Comparison of ENCODE assay signal across 20 cellular contexts in genomic region chr10:103556383-103557007, GRCh38.
DNase-seq lines count a peak whose midpoint lies in the region; ATAC-seq and TF ChIP-seq lines count a peak whose summit lies in the region.
"Had no signal": no experiment of that assay in that cellular context is flagged by ENCODE, and none has a peak within 500 bp of the region (broad histone marks: within the 10 kb centered on the region; RNA-seq: fewer than 3 reads in every experiment).

No MANE protein-coding gene starts in this region.

- DNase-seq in NCI-H82 (lab: John Stamatoyannopoulos, UW) (peak; percentile 23), NCI-H82 treated with DMSO at 0.1 percent for 48 hours (lab: John Stamatoyannopoulos, UW; ENCODE audit: unreplicated experiment) (no peak), hepatocyte (ENCODE audit: low spot score) (no peak), osteoblast (ENCODE audit: insufficient read length, low spot score, missing footprints) (peak; percentile 49)
- no peak for DNase-seq in activated CD4-positive, alpha-beta memory T cell treated with anti-CD3 and anti-CD28 coated beads, Interleukin-2, amount 10 ng/mL, durations not matched to agents 7 days and 5 days
- DNase-seq: activated CD4-positive, alpha-beta T cell treated with anti-CD3 and anti-CD28 coated beads, Interleukin-2, amount 50 U/mL, for 1 hour; activated naive CD8-positive, alpha-beta T cell treated with anti-CD3 and anti-CD28 coated beads, Interleukin-2, amount 10 ng/mL, durations not matched to agents 7 days and 5 days; left cardiac atrium; mesenchymal stem cell; naive thymus-derived CD4-positive, alpha-beta T cell; NCI-H2081 treated with DMSO at 0.1 percent for 48 hours; SJCRH30; stimulated activated CD4-positive, alpha-beta T cell treated with anti-CD3 and anti-CD28 coated beads, Interleukin-1b, Interleukin-23, amount 100 ng/mL, for 48 hours had no signal

- H3K27ac ChIP-seq in hepatocyte = no peak overlapping the region
- H3K27ac ChIP-seq in osteoblast (ENCODE audit: low read depth, low read length) = no peak overlapping the region
- H3K27ac ChIP-seq: SJCRH30, skin epidermis had no signal

- TF ChIP-seq CTCF in hepatocyte (IDR thresholded peaks at IDR 0.05; ENCODE audit: poor library complexity) (no peak), osteoblast (IDR thresholded peaks at IDR 0.05; ENCODE audit: extremely low read depth, low read depth, low read length) (no peak)

- no peaks in the 10 kb centered on the region for H3K9me3 ChIP-seq in hepatocyte (ENCODE audit: low read depth)
- H3K9me3 ChIP-seq in osteoblast (ENCODE audit: low read depth, low read length) = peaks cover 9% of the 10 kb centered on the region
- H3K9me3 ChIP-seq: SJCRH30 had no signal

- no peaks in the 10 kb centered on the region for H3K36me3 Mint-ChIP-seq in activated CD4-positive, alpha-beta memory T cell treated with anti-CD3 and anti-CD28 coated beads, Interleukin-2, amount 10 ng/mL, durations not matched to agents 7 days and 5 days (ENCODE audit: low read depth)
- H3K36me3 Mint-ChIP-seq: activated naive CD8-positive, alpha-beta T cell treated with anti-CD3 and anti-CD28 coated beads, Interleukin-2, amount 10 ng/mL, durations not matched to agents 7 days and 5 days; naive thymus-derived CD4-positive, alpha-beta T cell; stimulated activated memory B cell treated with anti-CD40 and anti-IgM and Interleukin-4, amounts not matched to agents 10 μg/mL and 1 μg/mL and 100 μg/mL, for 72 hours had no signal

- no peaks in the 10 kb centered on the region for H4K20me1 ChIP-seq in hepatocyte (ENCODE audit: insufficient read depth, poor library complexity, severe bottlenecking)
- H4K20me1 ChIP-seq in osteoblast (ENCODE audit: insufficient read depth, low read length) = no peaks in the 10 kb centered on the region

- POLR2A ChIA-PET in activated CD4-positive, alpha-beta memory T cell treated with anti-CD3 and anti-CD28 coated beads, Interleukin-2, amount 10 ng/mL, durations not matched to agents 7 days and 5 days (lab: Charles Lee) = no interaction called here

- H3K27me3 ChIP-seq in hepatocyte (no peaks in the 10 kb centered on the region), osteoblast (ENCODE audit: insufficient read depth, low read length) (peaks cover 26% of the 10 kb centered on the region)
- H3K27me3 ChIP-seq: SJCRH30 had no signal

- no peak for ATAC-seq in HG02623 (IDR thresholded peaks at IDR 0.05; ENCODE audit: unreplicated experiment)
- no peak for ATAC-seq in HG03139 (IDR thresholded peaks at IDR 0.05; ENCODE audit: unreplicated experiment)
- ATAC-seq in GM21786 (IDR thresholded peaks at IDR 0.05; ENCODE audit: unreplicated experiment) = no peak
- ATAC-seq: left cardiac atrium; naive thymus-derived CD4-positive, alpha-beta T cell; Panc1; stimulated activated memory B cell treated with anti-CD40 and anti-IgM and Interleukin-4, amounts not matched to agents 10 μg/mL and 1 μg/mL and 100 μg/mL, for 72 hours had no signal

- H2AFZ ChIP-seq in hepatocyte = no peak overlapping the region
- H2AFZ ChIP-seq in osteoblast (ENCODE audit: low read length) = no peak overlapping the region

- H3K4me1 ChIP-seq in hepatocyte (ENCODE audit: insufficient read depth) (peaks cover 10% of the 10 kb centered on the region), osteoblast (ENCODE audit: insufficient read depth, low read length) (no peaks in the 10 kb centered on the region)

- H3K79me2 ChIP-seq in hepatocyte = no peaks in the 10 kb centered on the region
- no peaks in the 10 kb centered on the region for H3K79me2 ChIP-seq in osteoblast (ENCODE audit: insufficient read depth, low read length)

- H3K9me2 ChIP-seq in hepatocyte (replicated peaks; ENCODE audit: insufficient read depth) = no peaks in the 10 kb centered on the region

- H3K4me2 ChIP-seq in hepatocyte = peak overlapping the region; percentile 98
- no peak overlapping the region for H3K4me2 ChIP-seq in osteoblast (ENCODE audit: insufficient read depth, low read length)

- H3K4me3 ChIP-seq in hepatocyte (no peak overlapping the region), osteoblast (ENCODE audit: insufficient read depth, low read length) (no peak overlapping the region)
- H3K4me3 ChIP-seq: skin epidermis had no signal

- CTCF ChIA-PET in activated CD4-positive, alpha-beta memory T cell treated with anti-CD3 and anti-CD28 coated beads, Interleukin-2, amount 10 ng/mL, durations not matched to agents 7 days and 5 days (lab: Charles Lee) = no interaction called here

- no peaks in the 10 kb centered on the region for H3K9me3 Mint-ChIP-seq in activated CD4-positive, alpha-beta memory T cell treated with anti-CD3 and anti-CD28 coated beads, Interleukin-2, amount 10 ng/mL, durations not matched to agents 7 days and 5 days
- H3K9me3 Mint-ChIP-seq: activated naive CD8-positive, alpha-beta T cell treated with anti-CD3 and anti-CD28 coated beads, Interleukin-2, amount 10 ng/mL, durations not matched to agents 7 days and 5 days; activated T-helper 2 cell treated with anti-CD3 and anti-CD28 coated beads, Interferon-gamma antibody, Interleukin-2, Interleukin-4, amounts not matched to agents 10 μg/mL and 5 μg/mL and 100 μg/mL, durations not matched to agents 14 hours and 24 hours and 36 hours; stimulated activated memory B cell treated with anti-CD40 and anti-IgM and Interleukin-4, amounts not matched to agents 10 μg/mL and 1 μg/mL and 100 μg/mL, for 72 hours had no signal

- WGBS in hepatocyte (ENCODE audit: low lambda C conversion rate, missing lambda C conversion rate) = 95% methylated on average over 12 of the region's 12 CpGs

- no peak overlapping the region for H3K4me3 Mint-ChIP-seq in activated CD4-positive, alpha-beta memory T cell treated with anti-CD3 and anti-CD28 coated beads, Interleukin-2, amount 10 ng/mL, durations not matched to agents 7 days and 5 days
- H3K4me3 Mint-ChIP-seq: activated naive CD8-positive, alpha-beta T cell treated with anti-CD3 and anti-CD28 coated beads, Interleukin-2, amount 10 ng/mL, durations not matched to agents 7 days and 5 days; stimulated activated memory B cell treated with anti-CD40 and anti-IgM and Interleukin-4, amounts not matched to agents 10 μg/mL and 1 μg/mL and 100 μg/mL, for 72 hours had no signal

- H3K27ac Mint-ChIP-seq in activated CD4-positive, alpha-beta memory T cell treated with anti-CD3 and anti-CD28 coated beads, Interleukin-2, amount 10 ng/mL, durations not matched to agents 7 days and 5 days = no peak overlapping the region
- H3K27ac Mint-ChIP-seq: activated naive CD8-positive, alpha-beta T cell treated with anti-CD3 and anti-CD28 coated beads, Interleukin-2, amount 10 ng/mL, durations not matched to agents 7 days and 5 days; activated T-helper 2 cell treated with anti-CD3 and anti-CD28 coated beads, Interferon-gamma antibody, Interleukin-2, Interleukin-4, amounts not matched to agents 10 μg/mL and 5 μg/mL and 100 μg/mL, durations not matched to agents 14 hours and 24 hours and 36 hours; naive thymus-derived CD4-positive, alpha-beta T cell; stimulated activated memory B cell treated with anti-CD40 and anti-IgM and Interleukin-4, amounts not matched to agents 10 μg/mL and 1 μg/mL and 100 μg/mL, for 72 hours had no signal

- peaks cover 13% of the 10 kb centered on the region for H3K4me1 Mint-ChIP-seq in activated CD4-positive, alpha-beta memory T cell treated with anti-CD3 and anti-CD28 coated beads, Interleukin-2, amount 10 ng/mL, durations not matched to agents 7 days and 5 days

- no peaks in the 10 kb centered on the region for H3K36me3 ChIP-seq in hepatocyte (replicated peaks; ENCODE audit: insufficient read depth, low read depth)
- no peaks in the 10 kb centered on the region for H3K36me3 ChIP-seq in osteoblast (ENCODE audit: insufficient read depth, low read length)
- H3K36me3 ChIP-seq: SJCRH30 had no signal

- H3K27me3 Mint-ChIP-seq in activated CD4-positive, alpha-beta memory T cell treated with anti-CD3 and anti-CD28 coated beads, Interleukin-2, amount 10 ng/mL, durations not matched to agents 7 days and 5 days = peaks cover 37% of the 10 kb centered on the region

Comparison
In these comparisons a context has a peak if more than half of its experiments do, and no peak if none do; other contexts are left out.
1. DNase-seq: peak in NCI-H82 (single experiment) and osteoblast (single experiment); none in NCI-H82 treated with DMSO at 0.1 percent for 48 hours (single experiment), hepatocyte (single experiment) and activated CD4-positive, alpha-beta memory T cell treated with anti-CD3 and anti-CD28 coated beads, Interleukin-2, amount 10 ng/mL, durations not matched to agents 7 days and 5 days (single experiment).